ENCODE assay signal across 8 cellular contexts in genomic region chr18:75213610-75214009, GRCh38. TPM values are rescaled to one million over a fixed set of nuclear protein-coding genes. Genes with fewer than 3 reads are reported as not detected.
DNase-seq lines count a peak whose midpoint lies in the region; ATAC-seq, FAIRE-seq and TF ChIP-seq lines count a peak whose summit lies in the region.

No MANE protein-coding gene starts in this region.

- H3K27ac ChIP-seq in liver (ENCODE audit: low read depth in 1 of 2, low read length in 2 of 2) (peak overlapping the region; percentile 37 to 69), HepG2 (ENCODE audit: extremely low read length, insufficient read depth, low read length) (no peak overlapping the region), SK-N-SH (ENCODE audit: low read depth in 2 of 2, low read length in 1 of 2) (peak overlapping the region; percentile 16 to 28; a peak in 2 of 4 replicates), hepatocyte (peak overlapping the region; percentile 86)

- H3K9me3 ChIP-seq in liver (ENCODE audit: control insufficient read depth in 4 of 4, low read length in 3 of 4) (no peaks in the 10 kb centered on the region), HepG2 (ENCODE audit: low read length) (no peaks in the 10 kb centered on the region), SK-N-SH (no peaks in the 10 kb centered on the region), hepatocyte (ENCODE audit: low read depth) (no peaks in the 10 kb centered on the region), HAP-1 (no peaks in the 10 kb centered on the region)

- no peak for TF ChIP-seq CTCF in liver (IDR thresholded peaks at IDR 0.05; ENCODE audit: low read depth, low read length, missing input control)
- TF ChIP-seq CTCF in HepG2 (CRISPR knock-in tag; IDR thresholded peaks at IDR 0.05): no peak
- TF ChIP-seq CTCF in SK-N-SH (IDR thresholded peaks at IDR 0.05): no peak
- TF ChIP-seq CTCF in hepatocyte (IDR thresholded peaks at IDR 0.05; ENCODE audit: poor library complexity): no peak

- no peaks in the 10 kb centered on the region for H3K9me3 Mint-ChIP-seq in effector memory CD8-positive, alpha-beta T cell
- H3K9me3 Mint-ChIP-seq in stimulated activated memory B cell treated with anti-CD40 and anti-IgM and Interleukin-4, amounts not matched to agents 10 μg/mL and 1 μg/mL and 100 μg/mL, for 72 hours: no peaks in the 10 kb centered on the region

- H3K9ac ChIP-seq in liver (ENCODE audit: low read depth in 1 of 2, low read length in 2 of 2): no peak overlapping the region
- no peak overlapping the region for H3K9ac ChIP-seq in HepG2 (ENCODE audit: insufficient read depth, low read depth, low read length)
- H3K9ac ChIP-seq in SK-N-SH: no peak overlapping the region

- TF ChIP-seq EP300 in HepG2 (IDR thresholded peaks at IDR 0.05; ENCODE audit: low read depth in 2 of 2, low read length in 2 of 2) (no peak), HepG2 (CRISPR knock-in tag; IDR thresholded peaks at IDR 0.05; ENCODE audit: borderline replicate concordance) (no peak), SK-N-SH (IDR thresholded peaks at IDR 0.05; ENCODE audit: borderline replicate concordance in 1 of 2, low read depth in 1 of 2, low read length in 1 of 2) (peak; percentile 32 to 37; a peak in 1 of 4 replicates)

- H3K36me3 Mint-ChIP-seq in effector memory CD8-positive, alpha-beta T cell (ENCODE audit: insufficient read depth): peaks cover 25% of the 10 kb centered on the region
- no peaks in the 10 kb centered on the region for H3K36me3 Mint-ChIP-seq in stimulated activated memory B cell treated with anti-CD40 and anti-IgM and Interleukin-4, amounts not matched to agents 10 μg/mL and 1 μg/mL and 100 μg/mL, for 72 hours

- DNase-seq in HepG2 (ENCODE audit: low spot score) (no peak), SK-N-SH (no peak), hepatocyte (ENCODE audit: low spot score) (no peak), HAP-1 (ENCODE audit: low spot score in 2 of 2) (no peak), HUDEP-2 (lab: John Stamatoyannopoulos, UW; ENCODE audit: unreplicated experiment in 76 of 76) (no peak)
- DNase-seq in effector memory CD8-positive, alpha-beta T cell: no peak

- FAIRE-seq in HepG2 (lab: Jason Lieb, UNC): no peak

- H3K4me3 ChIP-seq in liver (ENCODE audit: low read depth in 1 of 3, low read length in 3 of 3) (no peak overlapping the region), HepG2 (replicated peaks in 1 of 3; ENCODE audit: insufficient read depth in 1 of 3, low read depth in 2 of 3, low read length in 3 of 3) (no peak overlapping the region), SK-N-SH (ENCODE audit: low read depth in 2 of 2, low read length in 1 of 2) (no peak overlapping the region; a peak in 1 of 4 replicates), hepatocyte (no peak overlapping the region), HAP-1 (no peak overlapping the region)

- peak overlapping the region in 1 of 2 donors; percentile 85 for H3K4me3 Mint-ChIP-seq in effector memory CD8-positive, alpha-beta T cell
- no peak overlapping the region for H3K4me3 Mint-ChIP-seq in stimulated activated memory B cell treated with anti-CD40 and anti-IgM and Interleukin-4, amounts not matched to agents 10 μg/mL and 1 μg/mL and 100 μg/mL, for 72 hours

- H3F3A ChIP-seq in SK-N-SH (replicated peaks; ENCODE audit: insufficient read depth): peaks cover 20% of the 10 kb centered on the region

- H3K4me1 ChIP-seq in liver (ENCODE audit: control insufficient read depth in 4 of 4, insufficient read depth in 4 of 4, low read length in 3 of 4) (peaks cover 9 to 57% (median 43%) of the 10 kb centered on the region in 4 donors), HepG2 (ENCODE audit: insufficient read depth, low read length) (peaks cover 63% of the 10 kb centered on the region), SK-N-SH (ENCODE audit: control insufficient read depth in 1 of 2, insufficient read depth in 2 of 2, low read depth in 1 of 2, low read length in 1 of 2) (peaks cover 9 to 20% of the 10 kb centered on the region in 2 experiments; a peak in 3 of 4 replicates), hepatocyte (ENCODE audit: insufficient read depth) (peaks cover 55% of the 10 kb centered on the region), HAP-1 (peaks cover 46% of the 10 kb centered on the region)

- POLR2A ChIA-PET in HepG2 (lab: Yijun Ruan, JAX): no interaction called here
- POLR2A ChIA-PET in SK-N-SH (lab: Yijun Ruan, JAX): no interaction called here

- H3K27ac Mint-ChIP-seq in effector memory CD8-positive, alpha-beta T cell: no peak overlapping the region
- H3K27ac Mint-ChIP-seq in stimulated activated memory B cell treated with anti-CD40 and anti-IgM and Interleukin-4, amounts not matched to agents 10 μg/mL and 1 μg/mL and 100 μg/mL, for 72 hours: no peak overlapping the region

- no peak for TF ChIP-seq RAD21 in liver (IDR thresholded peaks at IDR 0.05)
- no peak for TF ChIP-seq RAD21 in HepG2 (CRISPR knock-in tag; IDR thresholded peaks at IDR 0.05)
- TF ChIP-seq RAD21 in SK-N-SH (IDR thresholded peaks at IDR 0.05; ENCODE audit: low read length): no peak

- H2AFZ ChIP-seq in HepG2 (ENCODE audit: low read length) (no peak overlapping the region), SK-N-SH (ENCODE audit: low read depth) (no peak overlapping the region), hepatocyte (no peak overlapping the region)

- in situ Hi-C loops in HepG2 (cut with HindIII; ENCODE audit: extremely low pct_ligation_motif_present, low pct_unique_long_range_greater_than_20kb) (loop anchor here (25.0 kb wide), 1 partner anchor 926 kb away; the partner anchor contains the start of gene CYB5A), HAP-1 (cut with MboI; ENCODE audit: low sequenced_read_pairs) (no loop called here)

- no peak for TF ChIP-seq POLR2A in HepG2 (IDR thresholded peaks at IDR 0.05; ENCODE audit: insufficient read depth in 1 of 2, low read depth in 2 of 2, low read length in 2 of 2)

- intact Hi-C loops in HepG2 (cut with micrococcal nuclease; ENCODE audit: unreplicated experiment): loop anchor here (5.0 kb wide), 2 partner anchors 79 to 616 kb away; partner anchors contain the start of gene ZNF407

- H3K36me3 ChIP-seq in liver (ENCODE audit: control insufficient read depth in 4 of 4, insufficient read depth in 3 of 4, low read depth in 1 of 4, low read length in 3 of 4) (no peaks in the 10 kb centered on the region), HepG2 (replicated peaks in 1 of 2; ENCODE audit: control insufficient read depth in 1 of 2, insufficient read depth in 2 of 2, low read length in 2 of 2) (no peaks in the 10 kb centered on the region), SK-N-SH (replicated peaks in 1 of 2; ENCODE audit: control insufficient read depth in 1 of 2, insufficient read depth in 2 of 2, low read length in 1 of 2) (no peaks in the 10 kb centered on the region), hepatocyte (replicated peaks; ENCODE audit: insufficient read depth, low read depth) (no peaks in the 10 kb centered on the region), HAP-1 (replicated peaks) (no peaks in the 10 kb centered on the region)

- H3K9me2 ChIP-seq in SK-N-SH (no peaks in the 10 kb centered on the region), hepatocyte (replicated peaks; ENCODE audit: insufficient read depth) (no peaks in the 10 kb centered on the region)

- H3K4me2 ChIP-seq in HepG2 (ENCODE audit: low read depth, low read length) (no peak overlapping the region), SK-N-SH (no peak overlapping the region; the same call in 1 of the 2 replicates), hepatocyte (peak overlapping the region; percentile 84)

- BruUV-seq in HepG2 (replicated peaks; lab: Mats Ljungman, UMichigan): no TSS peak

- H3K27me3 Mint-ChIP-seq in effector memory CD8-positive, alpha-beta T cell: no peaks in the 10 kb centered on the region
- no peaks in the 10 kb centered on the region for H3K27me3 Mint-ChIP-seq in stimulated activated memory B cell treated with anti-CD40 and anti-IgM and Interleukin-4, amounts not matched to agents 10 μg/mL and 1 μg/mL and 100 μg/mL, for 72 hours

- H3K79me2 ChIP-seq in HepG2 (ENCODE audit: insufficient read depth, low read length): peaks cover 25% of the 10 kb centered on the region
- H3K79me2 ChIP-seq in SK-N-SH (ENCODE audit: insufficient read depth): peaks cover 30% of the 10 kb centered on the region; the same call in 1 of the 2 replicates
- H3K79me2 ChIP-seq in hepatocyte: peaks cover 73% of the 10 kb centered on the region

- no peaks in the 10 kb centered on the region for H4K20me1 ChIP-seq in HepG2 (ENCODE audit: insufficient read depth, low read length)
- no peaks in the 10 kb centered on the region; the same call in 1 of the 2 replicates for H4K20me1 ChIP-seq in SK-N-SH (ENCODE audit: insufficient read depth)
- no peaks in the 10 kb centered on the region for H4K20me1 ChIP-seq in hepatocyte (ENCODE audit: insufficient read depth, poor library complexity, severe bottlenecking)

- peaks cover 45 to 73% of the 10 kb centered on the region in 2 donors for H3K4me1 Mint-ChIP-seq in effector memory CD8-positive, alpha-beta T cell (ENCODE audit: low read depth in 2 of 2)
- H3K4me1 Mint-ChIP-seq in stimulated activated memory B cell treated with anti-CD40 and anti-IgM and Interleukin-4, amounts not matched to agents 10 μg/mL and 1 μg/mL and 100 μg/mL, for 72 hours: peaks cover 47% of the 10 kb centered on the region

- no peak for ATAC-seq in HepG2
- no peak for ATAC-seq in effector memory CD8-positive, alpha-beta T cell (replicated peaks)
- no peak for ATAC-seq in stimulated activated memory B cell treated with anti-CD40 and anti-IgM and Interleukin-4, amounts not matched to agents 10 μg/mL and 1 μg/mL and 100 μg/mL, for 72 hours

- H3K27me3 ChIP-seq in liver (ENCODE audit: control insufficient read depth in 4 of 4, insufficient read depth in 4 of 4, low read length in 3 of 4) (no peaks in the 10 kb centered on the region), HepG2 (ENCODE audit: control insufficient read depth in 1 of 2, insufficient read depth in 2 of 2, low read length in 2 of 2) (no peaks in the 10 kb centered on the region; a peak in 2 of 5 replicates), SK-N-SH (ENCODE audit: insufficient read depth) (no peaks in the 10 kb centered on the region), hepatocyte (no peaks in the 10 kb centered on the region), HAP-1 (ENCODE audit: low read depth) (no peaks in the 10 kb centered on the region)

- CTCF ChIA-PET in HepG2 (lab: Yijun Ruan, JAX; ENCODE audit: low intra/inter-chr PET ratio, low total read pairs) (no interaction called here), SK-N-SH (lab: Yijun Ruan, JAX) (no interaction called here)

- 21% methylated on average over 3 of the region's 3 CpGs for WGBS in liver
- WGBS in HepG2 (ENCODE audit: low lambda C conversion rate): 91% methylated on average over 3 of the region's 3 CpGs
- WGBS in SK-N-SH (ENCODE audit: low lambda C conversion rate): 13% methylated on average over 3 of the region's 3 CpGs
- WGBS in hepatocyte (ENCODE audit: low lambda C conversion rate, missing lambda C conversion rate): 57% methylated on average over 3 of the region's 3 CpGs

RNA-seq across cellular contexts. Expression of gene TSHZ1, which starts 3.0 kb away (rescaled TPM):
- total RNA-seq in liver (1 to 10 TPM; 4.2 to 6.6 TPM), HepG2 (2016; rRNA removed; fragmentation: Illumina TruSeq; extraction: Trizol) (2.5 and 2.6 TPM in 2 replicates), hepatocyte (13.1 TPM in 2 replicates)
- polyA plus RNA-seq in liver (1 to 10 TPM; 5.6 TPM), HepG2 (2011; rRNA removed) (2.4 and 2.7 TPM in 2 replicates), SK-N-SH (2012; rRNA removed) (2.6 and 2.8 TPM in 2 replicates), hepatocyte (8.5 and 12.7 TPM in 2 replicates)
- 0.20 and 0.35 TPM in 2 replicates for total RNA-seq in HepG2 (2016; cell fraction: cytosol; rRNA removed; fragmentation: Illumina TruSeq; extraction: Trizol; ENCODE audit: low read depth)
- 2.1 and 2.4 TPM in 2 replicates for total RNA-seq in HepG2 (2016; cell fraction: insoluble cytoplasmic fraction; rRNA removed; fragmentation: Illumina TruSeq; extraction: Trizol)
- 1.5 and 1.6 TPM in 2 replicates for total RNA-seq in HepG2 (2016; cell fraction: membrane; rRNA removed; fragmentation: Illumina TruSeq; extraction: Trizol)
- 2.9 and 3.6 TPM in 2 replicates for total RNA-seq in HepG2 (2016; cell fraction: nucleus; rRNA removed; fragmentation: Illumina TruSeq; extraction: Trizol)
- 1.7 and 1.8 TPM in 2 replicates for polyA plus RNA-seq in HepG2 (2011; cell fraction: cytosol; rRNA removed)
- 3.2 and 3.4 TPM in 2 replicates for polyA plus RNA-seq in HepG2 (2011; cell fraction: nucleus; rRNA removed)
- 4.3 and 4.7 TPM in 2 replicates for polyA plus RNA-seq in HepG2 (2012)
- polyA plus RNA-seq in HepG2 (2016; cell fraction: cytosol; fragmentation: Illumina TruSeq; extraction: Trizol; ENCODE audit: low read depth): 0.17 and 0.18 TPM in 2 replicates
- polyA plus RNA-seq in HepG2 (2016; cell fraction: insoluble cytoplasmic fraction; fragmentation: Illumina TruSeq; extraction: Trizol; ENCODE audit: low read depth): 2.9 and 3.5 TPM in 2 replicates
- polyA plus RNA-seq in HepG2 (2016; cell fraction: membrane; fragmentation: Illumina TruSeq; extraction: Trizol; ENCODE audit: low read depth): 0.81 and 1.0 TPM in 2 replicates
- 3.8 and 3.9 TPM in 2 replicates for polyA plus RNA-seq in HepG2 (2016; cell fraction: nucleus; fragmentation: Illumina TruSeq; extraction: Trizol; ENCODE audit: insufficient read depth, low read depth)
- 4.9 and 6.5 TPM in 2 replicates for polyA minus RNA-seq in HepG2 (2011; rRNA and poly(A)+ RNA removed; ENCODE audit: low replicate concordance)
- polyA minus RNA-seq in HepG2 (2011; cell fraction: cytosol; rRNA and poly(A)+ RNA removed): 4.2 and 4.7 TPM in 2 replicates
- polyA minus RNA-seq in HepG2 (2011; cell fraction: nucleus; rRNA and poly(A)+ RNA removed): 4.4 and 4.8 TPM in 2 replicates
- 2.5 and 3.0 TPM in 2 replicates for polyA plus RNA-seq in SK-N-SH (2012; cell fraction: cytosol; rRNA removed)
- 3.4 and 3.5 TPM in 2 replicates for polyA plus RNA-seq in SK-N-SH (2012; cell fraction: nucleus; rRNA removed)

RNA-seq across cellular contexts. Expression of gene PTGR3, which starts 4.7 kb away (rescaled TPM):
- 10 to 100 TPM in 1 of 2 donors, 1 to 10 TPM in 1; 6.8 to 14.2 TPM for total RNA-seq in liver
- 10 to 100 TPM in 1 of 2 donors, 1 to 10 TPM in 1; 8.5 to 18.7 TPM for polyA plus RNA-seq in liver
- 11.5 and 13.3 TPM in 2 replicates for total RNA-seq in HepG2 (2016; rRNA removed; fragmentation: Illumina TruSeq; extraction: Trizol)
- total RNA-seq in HepG2 (2016; cell fraction: cytosol; rRNA removed; fragmentation: Illumina TruSeq; extraction: Trizol; ENCODE audit: low read depth): 3.0 and 3.5 TPM in 2 replicates
- 12.0 and 13.7 TPM in 2 replicates for total RNA-seq in HepG2 (2016; cell fraction: insoluble cytoplasmic fraction; rRNA removed; fragmentation: Illumina TruSeq; extraction: Trizol)
- 9.5 and 11.7 TPM in 2 replicates for total RNA-seq in HepG2 (2016; cell fraction: membrane; rRNA removed; fragmentation: Illumina TruSeq; extraction: Trizol)
- 6.0 and 7.5 TPM in 2 replicates for total RNA-seq in HepG2 (2016; cell fraction: nucleus; rRNA removed; fragmentation: Illumina TruSeq; extraction: Trizol)
- 23.5 and 25.3 TPM in 2 replicates for polyA plus RNA-seq in HepG2 (2011; rRNA removed)
- 17.8 and 19.5 TPM in 2 replicates for polyA plus RNA-seq in HepG2 (2011; cell fraction: cytosol; rRNA removed)
- 21.7 and 25.8 TPM in 2 replicates for polyA plus RNA-seq in HepG2 (2011; cell fraction: nucleus; rRNA removed)
- polyA plus RNA-seq in HepG2 (2012): 16.2 and 18.2 TPM in 2 replicates
- polyA plus RNA-seq in HepG2 (2016; cell fraction: cytosol; fragmentation: Illumina TruSeq; extraction: Trizol; ENCODE audit: low read depth): 5.8 and 8.4 TPM in 2 replicates
- polyA plus RNA-seq in HepG2 (2016; cell fraction: insoluble cytoplasmic fraction; fragmentation: Illumina TruSeq; extraction: Trizol; ENCODE audit: low read depth): 18.6 and 22.2 TPM in 2 replicates
- 12.0 and 13.4 TPM in 2 replicates for polyA plus RNA-seq in HepG2 (2016; cell fraction: membrane; fragmentation: Illumina TruSeq; extraction: Trizol; ENCODE audit: low read depth)
- 11.7 and 16.0 TPM in 2 replicates for polyA plus RNA-seq in HepG2 (2016; cell fraction: nucleus; fragmentation: Illumina TruSeq; extraction: Trizol; ENCODE audit: insufficient read depth, low read depth)
- 91.8 and 99.6 TPM in 2 replicates for polyA minus RNA-seq in HepG2 (2011; rRNA and poly(A)+ RNA removed; ENCODE audit: low replicate concordance)
- polyA minus RNA-seq in HepG2 (2011; cell fraction: cytosol; rRNA and poly(A)+ RNA removed): 14.5 and 19.7 TPM in 2 replicates
- polyA minus RNA-seq in HepG2 (2011; cell fraction: nucleus; rRNA and poly(A)+ RNA removed): 23.2 and 33.2 TPM in 2 replicates
- polyA plus RNA-seq in SK-N-SH (2012; rRNA removed): 20.7 and 27.1 TPM in 2 replicates
- polyA plus RNA-seq in SK-N-SH (2012; cell fraction: cytosol; rRNA removed): 21.0 and 23.2 TPM in 2 replicates
- 39.3 and 40.7 TPM in 2 replicates for polyA plus RNA-seq in SK-N-SH (2012; cell fraction: nucleus; rRNA removed)
- 25.7 and 30.7 TPM in 2 replicates for total RNA-seq in hepatocyte
- 24.4 and 32.2 TPM in 2 replicates for polyA plus RNA-seq in hepatocyte
